Comparison of ENCODE assay signal across 14 cellular contexts in genomic region chr17:76398523-76399174, GRCh38. TPM values are rescaled to one million over a fixed set of nuclear protein-coding genes. Genes with fewer than 3 reads are reported as not detected.
A peak's percentile ranks its signal among the peaks of the same experiment; 100 is the strongest.
DNase-seq lines count a peak whose midpoint lies in the region; ATAC-seq and TF ChIP-seq lines count a peak whose summit lies in the region.
"Had no signal": no experiment of that assay in that cellular context is flagged by ENCODE, and none has a peak within 500 bp of the region (broad histone marks: within the 10 kb centered on the region; RNA-seq: fewer than 3 reads in every experiment).

No MANE protein-coding gene starts in this region.

- H3K4me1 ChIP-seq in DND-41 (ENCODE audit: insufficient read depth, low read length) (no peaks in the 10 kb centered on the region), SJCRH30 (no peaks in the 10 kb centered on the region; the same call in 1 of the 2 replicates)

- H3K4me3 ChIP-seq in DND-41 (ENCODE audit: low read depth in 1 of 2, low read length in 2 of 2): no peak overlapping the region
- no peak overlapping the region for H3K4me3 ChIP-seq in SJCRH30
- H3K4me3 ChIP-seq: BLaER1 treated with 17β-estradiol and CSF1 and Interleukin-3, amounts not matched to agents 10 nM and 100 nM had no signal

- H3K4me3 Mint-ChIP-seq in chondrocyte (ENCODE audit: unreplicated experiment) (no peak overlapping the region), nephron progenitor cell (no peak overlapping the region), Calu3 (ENCODE audit: low read depth, unreplicated experiment) (no peak overlapping the region)
- H3K4me3 Mint-ChIP-seq: activated naive CD8-positive, alpha-beta T cell treated with anti-CD3 and anti-CD28 coated beads for 36 hours; activated T-cell treated with anti-CD3 and anti-CD28 coated beads, Interleukin-2, amount 50 U/mL, for 24 hours; stimulated activated naive CD8-positive, alpha-beta T cell treated with anti-CD3 and anti-CD28 coated beads, Interleukin-15, Interleukin-2, amounts not matched to agents 100 ng/mL and 50 ng/mL, for 24 hours; T-helper 2 cell treated with Interferon-gamma antibody and Interleukin-4, amounts not matched to agents 5 μg/mL and 100 μg/mL, for 36 hours had no signal

- H3K36me3 ChIP-seq in DND-41 (ENCODE audit: insufficient read depth, low read length) (peaks cover 88% of the 10 kb centered on the region), SJCRH30 (peaks cover 63% of the 10 kb centered on the region)

- peaks cover 14% of the 10 kb centered on the region for H4K20me1 ChIP-seq in DND-41 (ENCODE audit: insufficient read depth, low read length)

- TF ChIP-seq RAD21 in Ishikawa (IDR thresholded peaks at IDR 0.05; ENCODE audit: low read depth): no peak

- no peak overlapping the region for H3K4me2 ChIP-seq in DND-41 (ENCODE audit: insufficient read depth, low read length)
- H3K4me2 ChIP-seq: BLaER1 treated with 17β-estradiol and CSF1 and Interleukin-3, amounts not matched to agents 10 nM and 100 nM had no signal

- H3K27ac Mint-ChIP-seq in chondrocyte (ENCODE audit: unreplicated experiment) (no peak overlapping the region), nephron progenitor cell (peak overlapping the region; percentile 25), Calu3 (ENCODE audit: unreplicated experiment) (no peak overlapping the region)
- H3K27ac Mint-ChIP-seq: activated naive CD8-positive, alpha-beta T cell treated with anti-CD3 and anti-CD28 coated beads for 36 hours; activated T-cell treated with anti-CD3 and anti-CD28 coated beads, Interleukin-2, amount 50 U/mL, for 24 hours; stimulated activated naive CD8-positive, alpha-beta T cell treated with anti-CD3 and anti-CD28 coated beads, Interleukin-15, Interleukin-2, amounts not matched to agents 100 ng/mL and 50 ng/mL, for 24 hours; T-helper 2 cell treated with Interferon-gamma antibody and Interleukin-4, amounts not matched to agents 5 μg/mL and 100 μg/mL, for 36 hours had no signal

- CTCF ChIA-PET in Calu3 (lab: Charles Lee): interaction anchor here (0.5 to 1.6 kb wide), 13 partner anchors 11 to 306 kb away, joined by 3 to 18 read pairs (median 3); no protein-coding TSS in a partner anchor

- H3K27me3 Mint-ChIP-seq in chondrocyte (ENCODE audit: low read depth) (no peaks in the 10 kb centered on the region), nephron progenitor cell (ENCODE audit: low read depth, poor library complexity) (no peaks in the 10 kb centered on the region), Calu3 (ENCODE audit: unreplicated experiment) (no peaks in the 10 kb centered on the region)
- H3K27me3 Mint-ChIP-seq: activated naive CD8-positive, alpha-beta T cell treated with anti-CD3 and anti-CD28 coated beads for 36 hours; activated T-cell treated with anti-CD3 and anti-CD28 coated beads, Interleukin-2, amount 50 U/mL, for 24 hours; stimulated activated naive CD8-positive, alpha-beta T cell treated with anti-CD3 and anti-CD28 coated beads, Interleukin-15, Interleukin-2, amounts not matched to agents 100 ng/mL and 50 ng/mL, for 24 hours had no signal

- TF ChIP-seq CTCF in DND-41 (IDR thresholded peaks at IDR 0.05; ENCODE audit: borderline replicate concordance, extremely low read depth, low read length, poor library complexity, severe bottlenecking) (no peak), chondrocyte (IDR thresholded peaks at IDR 0.05) (no peak), nephron progenitor cell (IDR thresholded peaks at IDR 0.05) (no peak), Calu3 (IDR thresholded peaks at IDR 0.05; ENCODE audit: unreplicated experiment) (no peak)

- TF ChIP-seq EP300 in Ishikawa (IDR thresholded peaks at IDR 0.05; ENCODE audit: borderline replicate concordance): peak; percentile 49; the same call in 1 of the 2 replicates

- peak; percentile 27; the same call in 2 of the 3 replicates for ATAC-seq in DND-41 (ENCODE audit: insufficient read depth, low read depth)

- H3K27ac ChIP-seq in DND-41 (ENCODE audit: low read length): no peak overlapping the region
- no peak overlapping the region for H3K27ac ChIP-seq in SJCRH30
- H3K27ac ChIP-seq: BLaER1 treated with 17β-estradiol and CSF1 and Interleukin-3, amounts not matched to agents 10 nM and 100 nM; HL-60 had no signal

- intact Hi-C loops in Calu3 (cut with micrococcal nuclease; ENCODE audit: unreplicated experiment): loop anchor here (5.0 kb wide), 1 partner anchor 96 kb away; no protein-coding TSS in a partner anchor

- H3K9me3 Mint-ChIP-seq in chondrocyte (ENCODE audit: low read depth) (no peaks in the 10 kb centered on the region), nephron progenitor cell (no peaks in the 10 kb centered on the region), Calu3 (ENCODE audit: low read depth, unreplicated experiment) (no peaks in the 10 kb centered on the region)
- H3K9me3 Mint-ChIP-seq: activated naive CD8-positive, alpha-beta T cell treated with anti-CD3 and anti-CD28 coated beads for 36 hours; activated T-cell treated with anti-CD3 and anti-CD28 coated beads, Interleukin-2, amount 50 U/mL, for 24 hours; stimulated activated naive CD8-positive, alpha-beta T cell treated with anti-CD3 and anti-CD28 coated beads, Interleukin-15, Interleukin-2, amounts not matched to agents 100 ng/mL and 50 ng/mL, for 24 hours; T-helper 2 cell treated with Interferon-gamma antibody and Interleukin-4, amounts not matched to agents 5 μg/mL and 100 μg/mL, for 36 hours had no signal

- H3K9me3 ChIP-seq in DND-41 (ENCODE audit: insufficient read depth, low read length, severe bottlenecking) (no peaks in the 10 kb centered on the region), SJCRH30 (replicated peaks) (no peaks in the 10 kb centered on the region)
- H3K9me3 ChIP-seq: BLaER1 treated with 17β-estradiol and CSF1 and Interleukin-3, amounts not matched to agents 10 nM and 100 nM had no signal

- BruUV-seq in Calu3 (replicated peaks; lab: Mats Ljungman, UMichigan): no TSS peak

- no peak overlapping the region for H3K9ac ChIP-seq in DND-41 (ENCODE audit: low read depth, low read length)
- H3K9ac ChIP-seq: BLaER1 treated with 17β-estradiol and CSF1 and Interleukin-3, amounts not matched to agents 10 nM and 100 nM had no signal

- no peaks in the 10 kb centered on the region for H3K27me3 ChIP-seq in DND-41 (ENCODE audit: insufficient read depth, low read length, poor library complexity)
- H3K27me3 ChIP-seq in SJCRH30: no peaks in the 10 kb centered on the region
- H3K27me3 ChIP-seq: BLaER1 treated with 17β-estradiol and CSF1 and Interleukin-3, amounts not matched to agents 10 nM and 100 nM had no signal

- H3K4me1 Mint-ChIP-seq in chondrocyte (ENCODE audit: low read depth) (no peaks in the 10 kb centered on the region), nephron progenitor cell (peaks cover 20% of the 10 kb centered on the region), Calu3 (ENCODE audit: low read depth, unreplicated experiment) (no peaks in the 10 kb centered on the region)
- H3K4me1 Mint-ChIP-seq: activated naive CD8-positive, alpha-beta T cell treated with anti-CD3 and anti-CD28 coated beads for 36 hours had no signal

- H3K36me3 Mint-ChIP-seq in chondrocyte (ENCODE audit: low read depth) (peaks cover 39% of the 10 kb centered on the region), nephron progenitor cell (ENCODE audit: low read depth) (peaks cover 65% of the 10 kb centered on the region), Calu3 (ENCODE audit: insufficient read depth, unreplicated experiment) (peaks cover 45% of the 10 kb centered on the region)

- DNase-seq in DND-41 (no peak), chondrocyte (ENCODE audit: low spot score) (peak; percentile 90), nephron progenitor cell (no peak), midbrain (lab: John Stamatoyannopoulos, UW) (no peak), Calu3 (no peak), SJCRH30 (no peak), NCI-H526 (lab: John Stamatoyannopoulos, UW) (no peak)

- no peak overlapping the region for H2AFZ ChIP-seq in DND-41 (ENCODE audit: low read depth, low read length)

- H3K79me2 ChIP-seq in DND-41 (ENCODE audit: insufficient read depth, low read length): no peaks in the 10 kb centered on the region

TF ChIP-seq in Ishikawa, 13 proteins besides CTCF, POLR2A, EP300 and RAD21:
- peak; percentile 46; the same call in 1 of the 2 replicates for TF ChIP-seq TCF12 (IDR thresholded peaks at IDR 0.05; ENCODE audit: low read depth)
- TF ChIP-seq NFIC (IDR thresholded peaks at IDR 0.05): no peak
- peak; percentile 67 for TF ChIP-seq TEAD4 (IDR thresholded peaks at IDR 0.05)
- TF ChIP-seq MAX (IDR thresholded peaks at IDR 0.05): peak; percentile 45; the same call in 1 of the 2 replicates
- no peak for TF ChIP-seq ZBTB7A (IDR thresholded peaks at IDR 0.05; ENCODE audit: low read depth)
TF ChIP-seq in Ishikawa: peak in this region for 3.

RNA-seq across cellular contexts. Expression of gene SPHK1, which starts 14.2 kb away (rescaled TPM):
- 5.8 to 12.8 TPM (median 12.7 TPM) in 3 replicates for total RNA-seq in chondrocyte
- total RNA-seq in Calu3 (2022): 1.5 and 1.7 TPM in 2 replicates
- total RNA-seq in SJCRH30 (2014; rRNA removed; shearing (Covaris generic)): 5.4 and 5.8 TPM in 2 replicates

RNA-seq across cellular contexts. Expression of gene PRPSAP1, which starts 44.9 kb away (rescaled TPM):
- total RNA-seq in chondrocyte (41.4 to 59.0 TPM (median 55.3 TPM) in 3 replicates), Calu3 (2022) (41.2 and 42.6 TPM in 2 replicates)
- total RNA-seq in SJCRH30 (2014; rRNA removed; shearing (Covaris generic)): 69.3 and 70.0 TPM in 2 replicates

RNA-seq across cellular contexts. Expression of gene UBE2O, which starts 54.3 kb away (rescaled TPM):
- total RNA-seq in chondrocyte (20.0 to 22.1 TPM (median 22.0 TPM) in 3 replicates), Calu3 (2022) (29.0 and 34.4 TPM in 2 replicates)
- 40.9 and 41.5 TPM in 2 replicates for total RNA-seq in SJCRH30 (2014; rRNA removed; shearing (Covaris generic))
